ENCODE assay signal across 22 cellular contexts in genomic region chr21:7951854-7952519, GRCh38.
A peak's percentile ranks its signal among the peaks of the same experiment; 100 is the strongest.
DNase-seq lines count a peak whose midpoint lies in the region; ATAC-seq, FAIRE-seq and TF ChIP-seq lines count a peak whose summit lies in the region.
"Had no signal": no experiment of that assay in that cellular context is flagged by ENCODE, and none has a peak within 500 bp of the region (broad histone marks: within the 10 kb centered on the region; RNA-seq: fewer than 3 reads in every experiment).

No MANE protein-coding gene starts in this region.

- no peaks in the 10 kb centered on the region for H3K27me3 ChIP-seq in HUES48 (ENCODE audit: control insufficient read depth, insufficient read depth, low read length)
- no peaks in the 10 kb centered on the region for H3K27me3 ChIP-seq in GM12878 (replicated peaks in 1 of 2; ENCODE audit: control insufficient read depth in 2 of 2, insufficient read depth in 2 of 2, low read length in 1 of 2)
- H3K27me3 ChIP-seq: BLaER1 treated with 17β-estradiol and CSF1 and Interleukin-3, amounts not matched to agents 10 nM and 100 nM had no signal

- H3K4me3 ChIP-seq in HUES48 (ENCODE audit: low read depth, low read length): peak overlapping the region; percentile 16
- no peak overlapping the region for H3K4me3 ChIP-seq in GM12878
- H3K4me3 ChIP-seq in iPS-18c (ENCODE audit: insufficient read depth, low read depth, low read length): peak overlapping the region; percentile 15
- H3K4me3 ChIP-seq: GM23248, PC-9 had no signal

- no peak for FAIRE-seq in GM12878 (lab: Jason Lieb, UNC)
- FAIRE-seq: GM12892, GM18507 had no signal

- WGBS in GM12878 (ENCODE audit: insufficient coverage, insufficient replicate concordance, low lambda C conversion rate, missing lambda C conversion rate): 26% methylated on average over 14 of the region's 14 CpGs

- intact Hi-C loops in GM12878 (cut with micrococcal nuclease; ENCODE audit: unreplicated experiment): no loop called here

- no peak for TF ChIP-seq EP300 in GM12878 (IDR thresholded peaks at IDR 0.05; ENCODE audit: borderline replicate concordance in 1 of 2, control insufficient read depth in 1 of 2, low read depth in 2 of 2, low read length in 2 of 2)

- H4K20me1 ChIP-seq in GM12878 (ENCODE audit: control insufficient read depth, insufficient read depth): no peaks in the 10 kb centered on the region
- H4K20me1 ChIP-seq: BLaER1 treated with 17β-estradiol and CSF1 and Interleukin-3, amounts not matched to agents 10 nM and 100 nM had no signal

- no TSS peak for BruUV-seq in GM12878 (replicated peaks; lab: Mats Ljungman, UMichigan)

- RAD21 ChIA-PET in GM12878 (lab: Charles Lee; ENCODE audit: unreplicated experiment): no interaction called here

- no peaks in the 10 kb centered on the region for H3K79me2 ChIP-seq in GM12878 (ENCODE audit: control insufficient read depth, insufficient read depth, low read length)

- SMC1A ChIA-PET in GM12878 (lab: Charles Lee; ENCODE audit: uncharacterized antibody, unreplicated experiment): no interaction called here

- DNase-seq in GM12878 (ENCODE audit: low read depth, low spot score): no peak
- no peak for DNase-seq in activated CD4-positive, alpha-beta T cell treated with anti-CD3 and anti-CD28 coated beads, Interleukin-2, amount 50 U/mL, for 4 hours
- no peak for DNase-seq in GOT3 (lab: John Stamatoyannopoulos, UW)
- DNase-seq: CD8-positive, alpha-beta memory T cell; DMS53; EL; GM23248; NCI-H1436; NCI-H1930; NCI-H345; NCI-H524 treated with DMSO at 0.1 percent for 48 hours; PC-9; SIG-M5 had no signal

- no peak overlapping the region for H3K4me2 ChIP-seq in GM12878 (ENCODE audit: control insufficient read depth, insufficient read depth)
- H3K4me2 ChIP-seq: BLaER1 treated with 17β-estradiol and CSF1 and Interleukin-3, amounts not matched to agents 10 nM and 100 nM; PC-9 had no signal

- no peaks in the 10 kb centered on the region for H3K4me1 ChIP-seq in HUES48 (ENCODE audit: control insufficient read depth, insufficient read depth, low read length)
- no peaks in the 10 kb centered on the region for H3K4me1 ChIP-seq in GM12878 (ENCODE audit: control insufficient read depth, insufficient read depth, low read length)
- H3K4me1 ChIP-seq: BLaER1 treated with 17β-estradiol and CSF1 and Interleukin-3, amounts not matched to agents 10 nM and 100 nM had no signal

- TF ChIP-seq CTCF in GM12878 (IDR thresholded peaks at IDR 0.05 in 2 of 3, conservative IDR thresholded peaks at IDR 0.05 in 1 of 3; ENCODE audit: control insufficient read depth in 2 of 3, extremely low read depth in 1 of 3, insufficient read depth in 1 of 3, low read depth in 3 of 3, low read length in 3 of 3): no peak

- H3K36me3 ChIP-seq in HUES48 (ENCODE audit: control insufficient read depth, insufficient read depth, low read length): no peaks in the 10 kb centered on the region
- H3K36me3 ChIP-seq in GM12878 (ENCODE audit: control insufficient read depth in 2 of 2, insufficient read depth in 2 of 2, low read length in 1 of 2): no peaks in the 10 kb centered on the region
- H3K36me3 ChIP-seq: BLaER1 treated with 17β-estradiol and CSF1 and Interleukin-3, amounts not matched to agents 10 nM and 100 nM had no signal

- CTCF ChIA-PET in GM12878 (lab: Yijun Ruan, JAX): no interaction called here

- ATAC-seq in GM12878 (no peak), HG02678 (IDR thresholded peaks at IDR 0.05; ENCODE audit: unreplicated experiment) (no peak)
- ATAC-seq: SK-N-SH treated with all-trans-retinoic acid at 6 μM for 48 hours had no signal

- POLR2A ChIA-PET in GM12878 (lab: Charles Lee): no interaction called here

- TF ChIP-seq RAD21 in GM12878 (IDR thresholded peaks at IDR 0.05; ENCODE audit: insufficient read depth, low read depth, low read length): no peak

- H2AFZ ChIP-seq in GM12878 (ENCODE audit: control insufficient read depth, low read depth, low read length): no peak overlapping the region
- H2AFZ ChIP-seq: GM23248, PC-9 had no signal

- in situ Hi-C loops in GM12878 (cut with MboI): no loop called here

- no peak for TF ChIP-seq POLR2A in GM12878 (IDR thresholded peaks at IDR 0.05; ENCODE audit: low read depth, low read length)

- no peak overlapping the region for H3K27ac ChIP-seq in HUES48 (ENCODE audit: low read depth, low read length)
- H3K27ac ChIP-seq in GM12878 (ENCODE audit: control insufficient read depth, insufficient read depth): no peak overlapping the region
- peak overlapping the region; percentile 17 for H3K27ac ChIP-seq in temporal lobe (ENCODE audit: low read depth, low read length)
- H3K27ac ChIP-seq: BLaER1 treated with 17β-estradiol and CSF1 and Interleukin-3, amounts not matched to agents 10 nM and 100 nM; GM23248; PC-9; RWPE1 had no signal

- H3K9ac ChIP-seq in HUES48 (ENCODE audit: low read depth, low read length) (no peak overlapping the region), GM12878 (ENCODE audit: control insufficient read depth, insufficient read depth, low read length) (no peak overlapping the region)
- H3K9ac ChIP-seq: BLaER1 treated with 17β-estradiol and CSF1 and Interleukin-3, amounts not matched to agents 10 nM and 100 nM; GM23248 had no signal

- H3K9me3 ChIP-seq in HUES48 (ENCODE audit: control insufficient read depth, insufficient read depth, low read length) (no peaks in the 10 kb centered on the region; the same call in 1 of the 2 replicates), GM12878 (replicated peaks; ENCODE audit: control insufficient read depth, insufficient read depth, low read length) (peaks cover 7% of the 10 kb centered on the region; the same call in 1 of the 3 replicates), iPS-18c (ENCODE audit: control insufficient read depth, insufficient read depth, low read length) (peaks cover 81% of the 10 kb centered on the region)
- H3K9me3 ChIP-seq: BLaER1 treated with 17β-estradiol and CSF1 and Interleukin-3, amounts not matched to agents 10 nM and 100 nM had no signal

TF ChIP-seq in GM12878, 131 proteins besides CTCF, POLR2A, EP300 and RAD21:
- TF ChIP-seq MEF2B (IDR thresholded peaks at IDR 0.05; ENCODE audit: partially characterized antibody, poor library complexity, severe bottlenecking): no peak
- TF ChIP-seq IRF5 (IDR thresholded peaks at IDR 0.05; ENCODE audit: borderline replicate concordance): peak; percentile 13; the same call in 1 of the 2 replicates
